ENCODE assay signal across 26 cellular contexts in the genomic region with DNA sequence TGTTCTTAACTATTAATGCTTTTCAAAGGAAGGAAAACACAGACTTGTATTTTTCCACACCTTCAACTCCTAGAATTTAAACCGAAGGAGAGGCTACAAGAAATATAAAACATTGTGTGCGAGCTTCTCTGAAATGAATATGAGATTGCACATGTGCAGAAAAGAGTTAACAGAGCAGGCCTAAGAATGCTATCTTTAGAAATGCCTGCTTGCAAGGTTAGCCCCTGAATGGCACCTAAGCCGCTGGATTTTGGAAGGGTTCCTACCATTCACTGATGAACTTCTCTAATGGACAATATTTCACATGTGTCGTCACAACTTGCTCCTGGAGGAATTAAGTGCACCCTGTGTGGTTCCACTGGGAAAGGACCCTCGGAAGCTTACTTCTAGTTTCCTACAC.
"Had no signal": no experiment of that assay in that cellular context is flagged by ENCODE, and none has a peak within 500 bp of the region (broad histone marks: within the 10 kb centered on the region; RNA-seq: fewer than 3 reads in every experiment).

No MANE protein-coding gene starts in this region.

- H3K4me3 ChIP-seq: adrenal gland, body of pancreas, coronary artery, dorsolateral prefrontal cortex had no signal

- H3K27me3 ChIP-seq: adrenal gland, body of pancreas, dorsolateral prefrontal cortex had no signal

- H3K36me3 ChIP-seq: adrenal gland had no signal

- ATAC-seq: activated CD4-positive, alpha-beta T cell treated with anti-CD3 and anti-CD28 coated beads for 36 hours; activated CD8-positive, alpha-beta memory T cell treated with anti-CD3 and anti-CD28 coated beads, Interleukin-2, amount 10 ng/mL, durations not matched to agents 7 days and 5 days; activated CD8-positive, alpha-beta T cell treated with anti-CD3 and anti-CD28 coated beads, Interleukin-2, amount 10 ng/mL, durations not matched to agents 7 days and 5 days; activated naive CD8-positive, alpha-beta T cell treated with anti-CD3 and anti-CD28 coated beads, Interleukin-2, amount 50 U/mL, for 24 hours; body of pancreas; esophagus mucosa had no signal

- FAIRE-seq: frontal cortex had no signal

- H3K27ac ChIP-seq: adrenal gland, body of pancreas, coronary artery, dorsolateral prefrontal cortex had no signal

- DNase-seq: activated CD4-positive, alpha-beta memory T cell treated with anti-CD3 and anti-CD28 coated beads for 36 hours; activated CD4-positive, alpha-beta T cell treated with anti-CD3 and anti-CD28 coated beads for 36 hours; activated CD4-positive, alpha-beta T cell treated with anti-CD3 and anti-CD28 coated beads, Interleukin-2, amount 10 ng/mL, durations not matched to agents 24 days and 14 days; activated CD4-positive, CD25-positive, alpha-beta regulatory T cell; activated CD4-positive, CD25-positive, alpha-beta regulatory T cell treated with anti-CD3 and anti-CD28 coated beads, Interleukin-2, amount 50 U/mL, for 72 hours; activated CD8-positive, alpha-beta memory T cell treated with anti-CD3 and anti-CD28 coated beads, Interleukin-2, amount 10 ng/mL, durations not matched to agents 7 days and 5 days; activated CD8-positive, alpha-beta memory T cell treated with anti-CD3 and anti-CD28 coated beads, Interleukin-2, amount 50 U/mL, for 4 hours; activated CD8-positive, alpha-beta T cell treated with anti-CD3 and anti-CD28 coated beads, Interleukin-2, amount 10 ng/mL, durations not matched to agents 7 days and 5 days; activated effector memory CD4-positive, alpha-beta T cell treated with anti-CD3 and anti-CD28 coated beads, Interleukin-2, amount 50 U/mL, for 16 hours; activated naive CD4-positive, alpha-beta T cell treated with anti-CD3 and anti-CD28 coated beads for 36 hours; activated naive CD8-positive, alpha-beta T cell treated with anti-CD3 and anti-CD28 coated beads for 36 hours; activated naive CD8-positive, alpha-beta T cell treated with anti-CD3 and anti-CD28 coated beads, Interleukin-2, amount 50 U/mL, for 24 hours; activated T-cell treated with anti-CD3 and anti-CD28 coated beads, Interleukin-2, amount 50 U/mL, for 1 hour; activated T-cell treated with anti-CD3 and anti-CD28 coated beads, Interleukin-2, amount 50 U/mL, for 48 hours; adrenal gland; amygdala; aorta; body of pancreas; dorsolateral prefrontal cortex; effector memory CD4-positive, alpha-beta T cell; endodermal cell; foreskin fibroblast; T-helper 2 cell had no signal

- H3K9me3 ChIP-seq: adrenal gland, body of pancreas had no signal
